In genomic region chr22:46589871-46590271, GRCh38 we compare ENCODE assay signal across 1 cellular context.
TF ChIP-seq lines count a peak whose summit lies in the region.

No MANE protein-coding gene starts in this region.

TF ChIP-seq in K562, 482 proteins besides CTCF, POLR2A, EP300 and RAD21:
- TF ChIP-seq ZNF280A (IDR thresholded peaks at IDR 0.05; ENCODE audit: low read depth, partially characterized antibody) (no peak), FOXK2 (conservative IDR thresholded peaks at IDR 0.05 in 1 of 2, IDR thresholded peaks at IDR 0.05 in 1 of 2; ENCODE audit: low read depth in 2 of 2) (no peak), TAF1 (IDR thresholded peaks at IDR 0.05; ENCODE audit: control insufficient read depth, extremely low read depth, insufficient read depth, low read length, severe bottlenecking) (no peak), ZNF12 (CRISPR knock-in tag; IDR thresholded peaks at IDR 0.05) (no peak), POLR2G (IDR thresholded peaks at IDR 0.05; ENCODE audit: low read depth, low read length) (0 out of 2 replicates have a peak, but pooled peaks have one; percentile 19), PRDM10 (IDR thresholded peaks at IDR 0.05; ENCODE audit: partially characterized antibody) (peak; percentile 0)
